In the genomic region with DNA sequence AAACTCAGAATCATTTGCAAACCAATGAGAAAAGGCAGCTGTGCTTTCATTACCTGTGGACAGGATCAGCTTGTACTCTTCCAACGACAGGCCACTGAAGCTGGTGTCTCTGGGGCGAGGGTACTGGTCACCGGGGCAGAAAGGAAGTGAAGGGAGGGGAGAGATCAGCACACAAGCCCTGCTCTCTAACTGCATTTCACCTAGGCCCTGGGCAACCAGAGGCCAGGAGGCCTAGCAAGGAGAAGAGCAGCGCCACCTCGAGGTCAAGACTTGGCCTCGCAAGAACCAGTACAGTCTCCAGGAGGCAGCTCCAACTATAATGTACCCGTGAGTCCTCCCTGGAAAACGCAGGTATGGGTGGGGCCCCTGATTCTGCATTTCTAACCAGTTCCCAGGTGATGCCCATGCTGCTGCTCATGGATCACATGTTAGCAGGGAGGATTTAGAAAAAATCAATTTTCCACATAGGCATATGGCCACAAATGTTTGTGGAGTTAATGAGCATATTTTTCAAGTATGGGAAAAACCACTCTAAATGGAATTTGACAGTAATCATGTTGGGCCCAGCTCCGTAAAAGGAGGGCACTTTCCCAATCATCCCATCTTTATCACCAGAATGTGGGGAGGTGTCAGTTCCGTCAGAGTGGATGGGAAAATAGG, we compare ENCODE assay signal across 8 cellular contexts. TPM values are rescaled to one million over a fixed set of nuclear protein-coding genes. Genes with fewer than 3 reads are reported as not detected.
DNase-seq lines count a peak whose midpoint lies in the region; ATAC-seq and TF ChIP-seq lines count a peak whose summit lies in the region.

No MANE protein-coding gene starts in this region.

- no peak overlapping the region for H3K4me3 Mint-ChIP-seq in natural killer cell treated with Interleukin-12 subunit alpha and Interleukin-12 subunit beta and Interleukin-15 and Interleukin-18, amount 100 ng/mL, for 72 hours

- no peaks in the 10 kb centered on the region for H3K27me3 Mint-ChIP-seq in natural killer cell treated with Interleukin-12 subunit alpha and Interleukin-12 subunit beta and Interleukin-15 and Interleukin-18, amount 100 ng/mL, for 72 hours

- H3K4me1 ChIP-seq in HEK293 (ENCODE audit: control insufficient read depth, insufficient read depth, low read length) (peaks cover 5% of the 10 kb centered on the region; the same call in 1 of the 2 replicates), stomach smooth muscle (ENCODE audit: control insufficient read depth, insufficient read depth, low read length) (peaks cover 18% of the 10 kb centered on the region)

- H3K9ac ChIP-seq in stomach smooth muscle (ENCODE audit: low read length in 2 of 2): peak overlapping the region; percentile 7 to 36

- peak; percentile 80 to 81 for ATAC-seq in natural killer cell treated with Interleukin-12 subunit alpha and Interleukin-12 subunit beta and Interleukin-15 and Interleukin-18, amount 100 ng/mL, for 72 hours
- ATAC-seq in HG03469 (IDR thresholded peaks at IDR 0.05; ENCODE audit: unreplicated experiment): no peak

- H3K4me3 ChIP-seq in HEK293 (ENCODE audit: low read depth, low read length): no peak overlapping the region
- no peak overlapping the region for H3K4me3 ChIP-seq in stomach smooth muscle (ENCODE audit: low read length in 2 of 2)

- H3K36me3 ChIP-seq in HEK293 (ENCODE audit: control insufficient read depth in 2 of 2, insufficient read depth in 1 of 2, low read length in 2 of 2) (peaks cover 4 to 69% of the 10 kb centered on the region in 2 experiments; a peak in 2 of 3 replicates), stomach smooth muscle (ENCODE audit: control insufficient read depth in 2 of 2, insufficient read depth in 2 of 2, low read length in 2 of 2) (peaks cover 0 to 8% of the 10 kb centered on the region in 2 donors)

- no peaks in the 10 kb centered on the region for H3K9me3 ChIP-seq in HEK293 (ENCODE audit: control insufficient read depth, insufficient read depth, low read depth, low read length)
- H3K9me3 ChIP-seq in stomach smooth muscle (ENCODE audit: control insufficient read depth in 2 of 2, low read length in 2 of 2): no peaks in the 10 kb centered on the region

- no peaks in the 10 kb centered on the region for H3K27me3 ChIP-seq in stomach smooth muscle (ENCODE audit: control insufficient read depth in 1 of 2, insufficient read depth in 2 of 2, low read length in 2 of 2)

- POLR2A ChIA-PET in HEK293 (lab: Yijun Ruan, JAX): interaction anchor here (1.2 to 1.9 kb wide), 4 partner anchors 11 to 120 kb away, joined by 3 to 7 read pairs (median 5); partner anchors contain the start of genes BAK1 and UQCC2

- peak overlapping the region in 1 of 2 donors; percentile 53 for H3K27ac Mint-ChIP-seq in natural killer cell treated with Interleukin-12 subunit alpha and Interleukin-12 subunit beta and Interleukin-15 and Interleukin-18, amount 100 ng/mL, for 72 hours

- CTCF ChIA-PET in HEK293 (lab: Yijun Ruan, JAX): interaction anchor here (0.6 to 4.8 kb wide), 44 partner anchors 9 to 726 kb away, joined by 3 to 93 read pairs (median 4); partner anchors contain the start of genes BAK1, IP6K3 and UQCC2

- TF ChIP-seq CTCF in HEK293 (tag by site-specific recombination; IDR thresholded peaks at IDR 0.05): peak; percentile 67; the same call in 1 of the 2 replicates

- DNase-seq in DMS114 treated with DMSO at 0.1 percent for 48 hours (lab: John Stamatoyannopoulos, UW; ENCODE audit: unreplicated experiment) (peak; percentile 69), NCI-H510A treated with DMSO at 0.1 percent for 48 hours (lab: John Stamatoyannopoulos, UW) (peak; percentile 51), epidermal melanocyte (ENCODE audit: insufficient read length, low spot score) (peak; percentile 49)
- DNase-seq in activated CD8-positive, alpha-beta memory T cell treated with anti-CD3 and anti-CD28 coated beads for 1 hour (ENCODE audit: extremely low read depth in 1 of 2, low read depth in 1 of 2): peak; percentile 52 to 64
- no peak for DNase-seq in natural killer cell treated with Interleukin-12 subunit alpha and Interleukin-12 subunit beta and Interleukin-15 and Interleukin-18, amount 100 ng/mL, for 72 hours (ENCODE audit: low spot score)

- H3K4me1 Mint-ChIP-seq in natural killer cell treated with Interleukin-12 subunit alpha and Interleukin-12 subunit beta and Interleukin-15 and Interleukin-18, amount 100 ng/mL, for 72 hours (ENCODE audit: low read depth in 2 of 2): peaks cover 6 to 17% of the 10 kb centered on the region in 2 donors

- no peaks in the 10 kb centered on the region for H3K36me3 Mint-ChIP-seq in natural killer cell treated with Interleukin-12 subunit alpha and Interleukin-12 subunit beta and Interleukin-15 and Interleukin-18, amount 100 ng/mL, for 72 hours

- no peak overlapping the region for H3K27ac ChIP-seq in HEK293 (ENCODE audit: extremely low read depth, low read depth, low read length)
- H3K27ac ChIP-seq in stomach smooth muscle (ENCODE audit: low read length): no peak overlapping the region

- no peaks in the 10 kb centered on the region for H3K9me3 Mint-ChIP-seq in natural killer cell treated with Interleukin-12 subunit alpha and Interleukin-12 subunit beta and Interleukin-15 and Interleukin-18, amount 100 ng/mL, for 72 hours

TF ChIP-seq in HEK293, 187 proteins besides CTCF, POLR2A, EP300 and RAD21:
- 0 out of 2 replicates have a peak, but pooled peaks have one; percentile 37 for TF ChIP-seq ZNF2 (tag by site-specific recombination; IDR thresholded peaks at IDR 0.05)
- TF ChIP-seq, protein P1, sequence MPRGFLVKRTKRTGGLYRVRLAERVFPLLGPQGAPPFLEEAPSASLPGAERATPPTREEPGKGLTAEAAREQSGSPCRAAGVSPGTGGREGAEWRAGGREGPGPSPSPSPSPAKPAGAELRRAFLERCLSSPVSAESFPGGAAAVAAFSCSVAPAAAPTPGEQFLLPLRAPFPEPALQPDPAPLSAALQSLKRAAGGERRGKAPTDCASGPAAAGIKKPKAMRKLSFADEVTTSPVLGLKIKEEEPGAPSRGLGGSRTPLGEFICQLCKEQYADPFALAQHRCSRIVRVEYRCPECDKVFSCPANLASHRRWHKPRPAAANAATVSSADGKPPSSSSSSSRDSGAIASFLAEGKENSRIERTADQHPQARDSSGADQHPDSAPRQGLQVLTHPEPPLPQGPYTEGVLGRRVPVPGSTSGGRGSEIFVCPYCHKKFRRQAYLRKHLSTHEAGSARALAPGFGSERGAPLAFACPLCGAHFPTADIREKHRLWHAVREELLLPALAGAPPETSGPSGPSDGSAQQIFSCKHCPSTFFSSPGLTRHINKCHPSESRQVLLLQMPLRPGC (tag by site-specific recombination; IDR thresholded peaks at IDR 0.05): no peak
- no peak for TF ChIP-seq GLI2 (tag by site-specific recombination; IDR thresholded peaks at IDR 0.05; ENCODE audit: borderline replicate concordance, low read depth)
- no peak for TF ChIP-seq ZNF311 (tag by site-specific recombination; IDR thresholded peaks at IDR 0.05; ENCODE audit: borderline replicate concordance)
- TF ChIP-seq PRDM1 (tag by site-specific recombination; IDR thresholded peaks at IDR 0.05): peak; percentile 60
- TF ChIP-seq HOXC10 (CRISPR knock-in tag; IDR thresholded peaks at IDR 0.05): no peak
- TF ChIP-seq GLIS1 (tag by site-specific recombination; IDR thresholded peaks at IDR 0.05): peak; percentile 60
- 0 out of 2 replicates have a peak, but pooled peaks have one; percentile 30 for TF ChIP-seq ZSCAN30 (tag by site-specific recombination; IDR thresholded peaks at IDR 0.05)
- TF ChIP-seq IKZF3 (tag by site-specific recombination; IDR thresholded peaks at IDR 0.05): peak; percentile 41; the same call in 1 of the 2 replicates
- peak; percentile 59 for TF ChIP-seq ZNF654 (tag by site-specific recombination; IDR thresholded peaks at IDR 0.05; ENCODE audit: low read depth)
- no peak for TF ChIP-seq ZNF473 (tag by site-specific recombination; IDR thresholded peaks at IDR 0.05)

RNA-seq across cellular contexts. Expression of gene UQCC2, which starts 11.0 kb away (rescaled TPM):
- 10 to 100 TPM; 44.9 to 53.1 TPM for total RNA-seq in natural killer cell treated with Interleukin-12 subunit alpha and Interleukin-12 subunit beta and Interleukin-15 and Interleukin-18, amount 100 ng/mL, for 72 hours

RNA-seq across cellular contexts. Expression of gene IP6K3, which starts 46.2 kb away (rescaled TPM):
- not detected for total RNA-seq in natural killer cell treated with Interleukin-12 subunit alpha and Interleukin-12 subunit beta and Interleukin-15 and Interleukin-18, amount 100 ng/mL, for 72 hours
